In genomic region chr11:69364901-69365300, GRCh38 we compare ENCODE assay signal across 24 cellular contexts.
DNase-seq lines count a peak whose midpoint lies in the region; ATAC-seq and TF ChIP-seq lines count a peak whose summit lies in the region.
"Had no signal": no experiment of that assay in that cellular context is flagged by ENCODE, and none has a peak within 500 bp of the region (broad histone marks: within the 10 kb centered on the region; RNA-seq: fewer than 3 reads in every experiment).

No MANE protein-coding gene starts in this region.

- ATAC-seq in GM21390 (IDR thresholded peaks at IDR 0.05; ENCODE audit: unreplicated experiment): no peak
- ATAC-seq: activated CD4-positive, alpha-beta T cell treated with anti-CD3 and anti-CD28 coated beads for 36 hours; activated CD8-positive, alpha-beta T cell treated with anti-CD3 and anti-CD28 coated beads, Interleukin-2, amount 10 ng/mL, durations not matched to agents 7 days and 5 days; activated naive CD4-positive, alpha-beta T cell treated with anti-CD3 and anti-CD28 coated beads, Interleukin-2, amount 50 U/mL, for 72 hours; left ventricle myocardium superior; naive thymus-derived CD8-positive, alpha-beta T cell; Right ventricle myocardium inferior had no signal

- POLR2A ChIA-PET in HEK293T (lab: Yijun Ruan, JAX): no interaction called here

- H3K4me3 ChIP-seq in GM23248 (no peak overlapping the region), suprapubic skin (no peak overlapping the region)
- H3K4me3 ChIP-seq: stomach, tibial artery had no signal

- H3K4me2 ChIP-seq in GM23248 (ENCODE audit: unreplicated experiment): no peak overlapping the region

- H4K20me1 ChIP-seq in GM23248 (ENCODE audit: insufficient read depth): no peaks in the 10 kb centered on the region

- H3K9me3 ChIP-seq in GM23248 (ENCODE audit: low read depth): no peaks in the 10 kb centered on the region
- peaks cover 2% of the 10 kb centered on the region for H3K9me3 ChIP-seq in suprapubic skin

- no peaks in the 10 kb centered on the region for H3K36me3 ChIP-seq in GM23248 (ENCODE audit: low read depth)
- H3K36me3 ChIP-seq in suprapubic skin: no peaks in the 10 kb centered on the region
- H3K36me3 ChIP-seq: stomach, tibial artery had no signal

- whole genome bisulfite sequencing in GM23248 (ENCODE audit: low coverage in 1 of 2, low lambda C conversion rate in 2 of 2, missing lambda C conversion rate in 2 of 2), 2 experiments: 35 to 46% methylated on average over 4 of the region's 4 CpGs
- 70% methylated on average over 4 of the region's 4 CpGs for WGBS in suprapubic skin

- in situ Hi-C loops in GM23248 (cut with MboI): no loop called here

- H3K27me3 ChIP-seq in GM23248 (replicated peaks; ENCODE audit: insufficient read depth) (no peaks in the 10 kb centered on the region), suprapubic skin (no peaks in the 10 kb centered on the region)
- H3K27me3 ChIP-seq: stomach, tibial artery had no signal

- CTCF ChIA-PET in HEK293T (lab: Yijun Ruan, JAX): no interaction called here

- no peak for TF ChIP-seq EP300 in suprapubic skin (IDR thresholded peaks at IDR 0.05)

- H3K27ac ChIP-seq in GM23248: no peak overlapping the region
- H3K27ac ChIP-seq in suprapubic skin: no peak overlapping the region
- H3K27ac ChIP-seq: stomach, tibial artery had no signal

- H3K4me1 ChIP-seq in GM23248 (ENCODE audit: insufficient read depth) (no peaks in the 10 kb centered on the region), suprapubic skin (no peaks in the 10 kb centered on the region)
- H3K4me1 ChIP-seq: stomach, tibial artery had no signal

- peak overlapping the region; percentile 10; the same call in 1 of the 2 replicates for H2AFZ ChIP-seq in GM23248

- no peaks in the 10 kb centered on the region for H3K9me2 ChIP-seq in GM23248 (ENCODE audit: insufficient read depth)

- no peak for TF ChIP-seq POLR2A in suprapubic skin (IDR thresholded peaks at IDR 0.05)

- no peak for TF ChIP-seq CTCF in suprapubic skin (IDR thresholded peaks at IDR 0.05)

- no peaks in the 10 kb centered on the region for H3K79me2 ChIP-seq in GM23248 (ENCODE audit: insufficient read depth)

- no peaks in the 10 kb centered on the region for H3F3A ChIP-seq in GM23248 (ENCODE audit: insufficient read depth)

- no peak overlapping the region for H3K9ac ChIP-seq in GM23248

- no peak for DNase-seq in GM23248
- DNase-seq in OCI-M1 (lab: John Stamatoyannopoulos, UW): peak; percentile 56
- peak; percentile 80 for DNase-seq in dermis blood vessel endothelial cell
- DNase-seq in non-pigmented ciliary epithelial cell (ENCODE audit: low read depth): peak; percentile 27
- no peak for DNase-seq in HEK293T (ENCODE audit: extremely low spot score)
- DNase-seq in suprapubic skin (ENCODE audit: low spot score in 2 of 2): no peak
- no peak for DNase-seq in NCI-H1092 treated with DMSO at 0.1 percent for 48 hours (lab: John Stamatoyannopoulos, UW)
- DNase-seq: activated CD4-positive, alpha-beta T cell treated with anti-CD3 and anti-CD28 coated beads for 36 hours; activated CD8-positive, alpha-beta T cell treated with anti-CD3 and anti-CD28 coated beads, Interleukin-2, amount 10 ng/mL, durations not matched to agents 7 days and 5 days; anterior cingulate cortex; central memory CD4-positive, alpha-beta T cell; DMS79; left ventricle myocardium superior; midbrain; naive thymus-derived CD8-positive, alpha-beta T cell; NCI-H2029; NCI-H2227 treated with DMSO at 0.1 percent for 48 hours; NCI-H526 treated with DMSO at 0.1 percent for 48 hours; stimulated activated CD4-positive, alpha-beta T cell treated with anti-CD3 and anti-CD28 coated beads, Interleukin-2, amount 100 ng/mL, for 24 hours; stomach; tibial artery had no signal

TF ChIP-seq in HEK293T, 16 proteins besides CTCF, POLR2A, EP300 and RAD21:
- no peak for TF ChIP-seq PKNOX1 (IDR thresholded peaks at IDR 0.05)
- TF ChIP-seq HDGF (IDR thresholded peaks at IDR 0.05; ENCODE audit: borderline replicate concordance): no peak
- TF ChIP-seq NFRKB (IDR thresholded peaks at IDR 0.05): no peak
- no peak for TF ChIP-seq FOXK2 (IDR thresholded peaks at IDR 0.05)
- TF ChIP-seq ELF4 (IDR thresholded peaks at IDR 0.05): no peak
- TF ChIP-seq CTBP1 (IDR thresholded peaks at IDR 0.05; ENCODE audit: borderline replicate concordance): no peak
- TF ChIP-seq ZNF384 (IDR thresholded peaks at IDR 0.05): no peak
- no peak for TF ChIP-seq SUZ12 (IDR thresholded peaks at IDR 0.05)
- TF ChIP-seq FOXA1 (IDR thresholded peaks at IDR 0.05): no peak
- no peak for TF ChIP-seq ARNT (IDR thresholded peaks at IDR 0.05)
- TF ChIP-seq SP1 (IDR thresholded peaks at IDR 0.05): no peak
- no peak for TF ChIP-seq TARDBP (IDR thresholded peaks at IDR 0.05)
- TF ChIP-seq L3MBTL2 (conservative IDR thresholded peaks at IDR 0.05): no peak
- TF ChIP-seq FOXM1 (IDR thresholded peaks at IDR 0.05; ENCODE audit: borderline replicate concordance): no peak
- TF ChIP-seq LEF1 (IDR thresholded peaks at IDR 0.05; ENCODE audit: borderline replicate concordance): no peak

Comparison
In these comparisons a context has a peak if more than half of its experiments do, and no peak if none do; other contexts are left out.
1. DNase-seq: peak in OCI-M1 (single experiment), dermis blood vessel endothelial cell (single experiment) and non-pigmented ciliary epithelial cell (single experiment); none in GM23248 (single experiment), HEK293T (single experiment), suprapubic skin (0 of 2) and NCI-H1092 treated with DMSO at 0.1 percent for 48 hours (single experiment).